In the genomic region with DNA sequence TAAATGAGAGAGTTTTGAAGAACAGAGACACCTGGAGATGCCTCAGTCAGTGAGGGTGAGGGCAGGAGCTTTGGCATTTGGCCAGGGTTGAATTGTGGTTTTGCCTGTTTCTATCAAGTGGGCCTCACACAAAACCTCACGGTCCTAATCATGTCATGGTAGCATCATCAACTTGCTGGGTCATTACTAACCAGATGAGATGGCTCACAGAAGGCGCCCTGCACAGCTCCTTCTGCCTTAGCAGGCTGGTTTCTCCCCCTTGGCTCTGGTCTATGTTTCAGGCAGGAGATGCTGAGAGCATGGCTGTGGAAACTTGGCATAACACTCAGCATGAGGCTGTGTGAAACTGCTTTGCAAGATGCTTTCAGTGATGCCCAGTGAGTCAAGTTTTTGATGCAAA, we compare ENCODE assay signal across 10 cellular contexts.
DNase-seq lines count a peak whose midpoint lies in the region; ATAC-seq and TF ChIP-seq lines count a peak whose summit lies in the region.
"Had no signal": no experiment of that assay in that cellular context is flagged by ENCODE, and none has a peak within 500 bp of the region (broad histone marks: within the 10 kb centered on the region; RNA-seq: fewer than 3 reads in every experiment).

No MANE protein-coding gene starts in this region.

- no peak overlapping the region for H3K14ac ChIP-seq in neuronal stem cell (ENCODE audit: low read length)

- H4K91ac ChIP-seq in neuronal stem cell (ENCODE audit: low read depth, low read length, poor library complexity) = no peak overlapping the region

- no peaks in the 10 kb centered on the region for H3K27me3 ChIP-seq in neuronal stem cell (ENCODE audit: control insufficient read depth in 3 of 3, insufficient read depth in 3 of 3, low read depth in 1 of 3, low read length in 3 of 3)
- no peaks in the 10 kb centered on the region for H3K27me3 ChIP-seq in lower lobe of right lung (ENCODE audit: low read depth)

- peak; percentile 53 for ATAC-seq in HG02884 (IDR thresholded peaks at IDR 0.05; ENCODE audit: unreplicated experiment)
- no peak for ATAC-seq in lower lobe of right lung

- no CpG with 5 or more reads among the region's 2 CpGs for WGBS in neuronal stem cell (ENCODE audit: extremely low coverage in 2 of 2, insufficient read length in 2 of 2, insufficient replicate concordance in 1 of 2), 2 donors

- H2BK15ac ChIP-seq in neuronal stem cell (ENCODE audit: low read length) = no peak overlapping the region

- H3K4me1 Mint-ChIP-seq in activated naive CD4-positive, alpha-beta T cell treated with anti-CD3 and anti-CD28 coated beads for 36 hours (ENCODE audit: low read depth) = peaks cover 6% of the 10 kb centered on the region

- CTCF ChIA-PET in activated naive CD4-positive, alpha-beta T cell treated with anti-CD3 and anti-CD28 coated beads for 36 hours (lab: Charles Lee) = no interaction called here

- peak; percentile 59 for DNase-seq in activated naive CD4-positive, alpha-beta T cell treated with anti-CD3 and anti-CD28 coated beads for 36 hours
- DNase-seq in activated naive CD4-positive, alpha-beta T cell (lab: John Stamatoyannopoulos, UW) = no peak
- DNase-seq in NCI-H510A (lab: John Stamatoyannopoulos, UW) (peak; percentile 98), cerebellum (ENCODE audit: low spot score) (peak; percentile 37), neuronal stem cell (ENCODE audit: low spot score) (no peak), lower lobe of right lung (no peak)
- DNase-seq in stimulated activated CD8-positive, alpha-beta memory T cell treated with anti-CD3 and anti-CD28 coated beads, Interleukin-7, amount 100 ng/mL, for 48 hours (ENCODE audit: extremely low read depth in 1 of 2, low read depth in 1 of 2) = peak; percentile 34 to 71

- H3K9me3 Mint-ChIP-seq in activated naive CD4-positive, alpha-beta T cell treated with anti-CD3 and anti-CD28 coated beads for 36 hours = no peaks in the 10 kb centered on the region

- no peak overlapping the region for H3K27ac ChIP-seq in neuronal stem cell (replicated peaks; ENCODE audit: low read length)
- H3K27ac ChIP-seq in lower lobe of right lung = no peak overlapping the region
- H3K27ac ChIP-seq: VCaP had no signal

- no peak overlapping the region for H3K4me3 Mint-ChIP-seq in activated naive CD4-positive, alpha-beta T cell treated with anti-CD3 and anti-CD28 coated beads for 36 hours

- H2BK5ac ChIP-seq in neuronal stem cell (ENCODE audit: low read length) = no peak overlapping the region

- H2AFZ ChIP-seq in neuronal stem cell (ENCODE audit: low read length) = no peak overlapping the region

- no peak for TF ChIP-seq CTCF in lower lobe of right lung (IDR thresholded peaks at IDR 0.05)

- no peak overlapping the region for H4K8ac ChIP-seq in neuronal stem cell (ENCODE audit: low read depth, low read length)

- H3K36me3 ChIP-seq in neuronal stem cell (replicated peaks in 1 of 2; ENCODE audit: control insufficient read depth in 2 of 2, insufficient read depth in 2 of 2, low read length in 2 of 2) (peaks cover 0 to 3% of the 10 kb centered on the region in 2 donors), lower lobe of right lung (no peaks in the 10 kb centered on the region)

- H3K4me3 ChIP-seq in neuronal stem cell (ENCODE audit: low read length in 2 of 2) (peak overlapping the region in 1 of 2 donors; percentile 59), lower lobe of right lung (no peak overlapping the region)
- H3K4me3 ChIP-seq: lung had no signal

- no peaks in the 10 kb centered on the region for H3K27me3 Mint-ChIP-seq in activated naive CD4-positive, alpha-beta T cell treated with anti-CD3 and anti-CD28 coated beads for 36 hours (ENCODE audit: low read depth)

- intact Hi-C loops in activated naive CD4-positive, alpha-beta T cell treated with anti-CD3 and anti-CD28 coated beads for 36 hours (cut with micrococcal nuclease) = no loop called here
- intact Hi-C loops in lower lobe of right lung (cut with DNase I) = no loop called here

- H3K9ac ChIP-seq in neuronal stem cell (ENCODE audit: low read depth, low read length, poor library complexity) = no peak overlapping the region

- H3K23ac ChIP-seq in neuronal stem cell (ENCODE audit: low read depth, low read length, poor library complexity) = no peak overlapping the region

- no peaks in the 10 kb centered on the region for H3K79me1 ChIP-seq in neuronal stem cell (ENCODE audit: low read depth, low read length)

- H3K27ac Mint-ChIP-seq in activated naive CD4-positive, alpha-beta T cell treated with anti-CD3 and anti-CD28 coated beads for 36 hours = no peak overlapping the region

- peaks cover 3% of the 10 kb centered on the region for H3K36me3 Mint-ChIP-seq in activated naive CD4-positive, alpha-beta T cell treated with anti-CD3 and anti-CD28 coated beads for 36 hours (ENCODE audit: low read depth)

- no peak overlapping the region for H3K4ac ChIP-seq in neuronal stem cell (ENCODE audit: low read length)

- H3K4me2 ChIP-seq in neuronal stem cell (ENCODE audit: insufficient read depth, low read length, poor library complexity, severe bottlenecking) = no peak overlapping the region

- H3K9me3 ChIP-seq in neuronal stem cell (replicated peaks in 1 of 2; ENCODE audit: control insufficient read depth in 2 of 2, insufficient read depth in 1 of 2, low read depth in 1 of 2, low read length in 2 of 2) (no peaks in the 10 kb centered on the region), lower lobe of right lung (no peaks in the 10 kb centered on the region)

- no peak overlapping the region for H2BK120ac ChIP-seq in neuronal stem cell (ENCODE audit: low read depth, low read length)

- no peak overlapping the region for H3K18ac ChIP-seq in neuronal stem cell (ENCODE audit: low read length)

- no peak overlapping the region for H2AK5ac ChIP-seq in neuronal stem cell (ENCODE audit: low read depth, low read length)

- no peak overlapping the region for H2BK12ac ChIP-seq in neuronal stem cell (ENCODE audit: low read length)

- H3K4me1 ChIP-seq in neuronal stem cell (ENCODE audit: control insufficient read depth in 2 of 2, insufficient read depth in 1 of 2, low read depth in 1 of 2, low read length in 2 of 2) (peaks cover 1 to 2% of the 10 kb centered on the region in 2 donors), lower lobe of right lung (peaks cover 9% of the 10 kb centered on the region)

Comparison
In these comparisons a context has a peak if more than half of its experiments do, and no peak if none do; other contexts are left out.
1. DNase-seq: peak in activated naive CD4-positive, alpha-beta T cell treated with anti-CD3 and anti-CD28 coated beads for 36 hours (single experiment), NCI-H510A (single experiment), cerebellum (single experiment) and stimulated activated CD8-positive, alpha-beta memory T cell treated with anti-CD3 and anti-CD28 coated beads, Interleukin-7, amount 100 ng/mL, for 48 hours (2 of 2); none in activated naive CD4-positive, alpha-beta T cell (0 of 4), neuronal stem cell (single experiment) and lower lobe of right lung (single experiment).